11 cellular contexts compared by ENCODE assay signal in the genomic region with DNA sequence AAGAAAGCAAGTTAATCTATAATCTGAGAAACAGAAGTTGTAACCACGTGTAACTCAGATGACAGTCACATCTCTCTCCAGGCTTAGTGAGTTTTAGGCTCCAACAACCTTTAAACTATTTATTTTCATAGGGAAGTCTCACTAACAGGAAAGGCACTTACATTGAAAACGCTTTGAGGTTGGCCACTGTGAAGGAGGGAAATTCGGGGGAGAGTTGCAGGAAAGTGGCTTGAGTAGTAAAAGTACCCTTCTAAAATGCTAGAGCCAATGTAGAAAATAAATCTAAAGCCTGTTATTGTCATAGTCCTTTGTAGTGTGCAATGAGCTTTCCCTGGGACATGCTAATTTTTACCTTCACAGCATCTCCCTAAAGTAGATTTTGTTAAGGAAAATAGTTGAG. TPM values are rescaled to one million over a fixed set of nuclear protein-coding genes. Genes with fewer than 3 reads are reported as not detected.
A peak's percentile ranks its signal among the peaks of the same experiment; 100 is the strongest.
DNase-seq lines count a peak whose midpoint lies in the region; TF ChIP-seq lines count a peak whose summit lies in the region.
"Had no signal": no experiment of that assay in that cellular context is flagged by ENCODE, and none has a peak within 500 bp of the region (broad histone marks: within the 10 kb centered on the region; RNA-seq: fewer than 3 reads in every experiment).

No MANE protein-coding gene starts in this region.

- H3K4me3 Mint-ChIP-seq in T-helper 2 cell treated with Interferon-gamma antibody and Interleukin-4, amounts not matched to agents 5 μg/mL and 100 μg/mL, for 36 hours, result peak overlapping the region; percentile 92
- peak overlapping the region; percentile 94 for H3K4me3 Mint-ChIP-seq in endothelial cell (ENCODE audit: unreplicated experiment)

- in situ Hi-C loops in KBM-7 (cut with MboI; ENCODE audit: low pct_unique_long_range_greater_than_20kb, low sequenced_read_pairs), result no loop called here

- DNase-seq in T-helper 2 cell treated with Interferon-gamma antibody and Interleukin-4, amounts not matched to agents 5 μg/mL and 100 μg/mL, for 36 hours (ENCODE audit: low spot score), result no peak
- DNase-seq in T-helper 2 cell (no peak), OCI-M1 (lab: John Stamatoyannopoulos, UW) (peak; percentile 41), endothelial cell (ENCODE audit: low spot score) (no peak), renal cortical epithelial cell (ENCODE audit: low read depth) (peak; percentile 16), KBM-7 (no peak), activated gamma-delta T cell treated with Interleukin-2 at 50 U/mL for 16 hours (no peak), NCI-H446 treated with DMSO at 0.1 percent for 48 hours (lab: John Stamatoyannopoulos, UW) (no peak)
- DNase-seq: foreskin keratinocyte; MG63; stimulated activated CD4-positive, alpha-beta T cell treated with anti-CD3 and anti-CD28 coated beads, Interleukin-1b, Interleukin-23, amount 100 ng/mL, for 48 hours had no signal

- peaks cover 15% of the 10 kb centered on the region for H3K9me3 Mint-ChIP-seq in T-helper 2 cell treated with Interferon-gamma antibody and Interleukin-4, amounts not matched to agents 5 μg/mL and 100 μg/mL, for 36 hours
- peaks cover 5% of the 10 kb centered on the region for H3K9me3 Mint-ChIP-seq in endothelial cell (ENCODE audit: unreplicated experiment)

- no peak overlapping the region for H3K27ac Mint-ChIP-seq in T-helper 2 cell treated with Interferon-gamma antibody and Interleukin-4, amounts not matched to agents 5 μg/mL and 100 μg/mL, for 36 hours
- H3K27ac Mint-ChIP-seq in endothelial cell (ENCODE audit: unreplicated experiment), result no peak overlapping the region

- TF ChIP-seq CTCF in endothelial cell (IDR thresholded peaks at IDR 0.05; ENCODE audit: unreplicated experiment), result no peak

- H3K36me3 Mint-ChIP-seq in T-helper 2 cell treated with Interferon-gamma antibody and Interleukin-4, amounts not matched to agents 5 μg/mL and 100 μg/mL, for 36 hours (ENCODE audit: low read depth), result peaks cover 15% of the 10 kb centered on the region
- peaks cover 6% of the 10 kb centered on the region for H3K36me3 Mint-ChIP-seq in endothelial cell (ENCODE audit: low read depth, unreplicated experiment)

- peaks cover 23% of the 10 kb centered on the region for H3K4me1 Mint-ChIP-seq in T-helper 2 cell treated with Interferon-gamma antibody and Interleukin-4, amounts not matched to agents 5 μg/mL and 100 μg/mL, for 36 hours (ENCODE audit: low read depth)
- H3K4me1 Mint-ChIP-seq in endothelial cell (ENCODE audit: unreplicated experiment), result peaks cover 18% of the 10 kb centered on the region

- peaks cover 3% of the 10 kb centered on the region for H3K27me3 Mint-ChIP-seq in T-helper 2 cell treated with Interferon-gamma antibody and Interleukin-4, amounts not matched to agents 5 μg/mL and 100 μg/mL, for 36 hours (ENCODE audit: low read depth)
- peaks cover 5% of the 10 kb centered on the region for H3K27me3 Mint-ChIP-seq in endothelial cell (ENCODE audit: unreplicated experiment)

RNA-seq across cellular contexts. Expression of a gene that starts 1.0 kb away (rescaled TPM):
- total RNA-seq in endothelial cell (ENCODE audit: unreplicated experiment) (20.0 TPM), renal cortical epithelial cell (6.8 and 17.3 TPM in 2 replicates)

Comparison
In these comparisons a context has a peak if more than half of its experiments do, and no peak if none do; other contexts are left out.
1. DNase-seq: peak in OCI-M1 (single experiment) and renal cortical epithelial cell (single experiment); none in T-helper 2 cell treated with Interferon-gamma antibody and Interleukin-4, amounts not matched to agents 5 μg/mL and 100 μg/mL, for 36 hours (single experiment), T-helper 2 cell (0 of 5), endothelial cell (single experiment), KBM-7 (single experiment), activated gamma-delta T cell treated with Interleukin-2 at 50 U/mL for 16 hours (single experiment) and NCI-H446 treated with DMSO at 0.1 percent for 48 hours (single experiment).